In genomic region chr21:29343517-29343916, GRCh38 we compare ENCODE assay signal across 13 cellular contexts. TPM values are rescaled to one million over a fixed set of nuclear protein-coding genes. Genes with fewer than 3 reads are reported as not detected.
A peak's percentile ranks its signal among the peaks of the same experiment; 100 is the strongest.
DNase-seq lines count a peak whose midpoint lies in the region; ATAC-seq and TF ChIP-seq lines count a peak whose summit lies in the region.
"Had no signal": no experiment of that assay in that cellular context is flagged by ENCODE, and none has a peak within 500 bp of the region (broad histone marks: within the 10 kb centered on the region; RNA-seq: fewer than 3 reads in every experiment).

No MANE protein-coding gene starts in this region.

- DNase-seq in GM03348 (ENCODE audit: low spot score): peak; percentile 60
- DNase-seq in foreskin keratinocyte: peak in 1 of 2 donors; percentile 32
- no peak for DNase-seq in NCI-H2196 treated with DMSO at 0.1 percent for 48 hours (lab: John Stamatoyannopoulos, UW; ENCODE audit: unreplicated experiment)
- no peak for DNase-seq in NCI-H1694 treated with DMSO at 0.1 percent for 48 hours (lab: John Stamatoyannopoulos, UW)
- DNase-seq: activated CD4-positive, alpha-beta T cell treated with anti-CD3 and anti-CD28 coated beads for 36 hours; activated naive CD4-positive, alpha-beta T cell; NCI-H748 treated with DMSO at 0.1 percent for 48 hours; thyroid gland had no signal

- H3K27ac Mint-ChIP-seq in activated T-helper 17 cell treated with anti-CD3 and anti-CD28 coated beads, Interleukin-2, amount 50 U/mL, for 72 hours: peak overlapping the region; percentile 95

- peak overlapping the region; percentile 80 for H3K4me3 Mint-ChIP-seq in activated T-helper 17 cell treated with anti-CD3 and anti-CD28 coated beads, Interleukin-2, amount 50 U/mL, for 72 hours
- H3K4me3 Mint-ChIP-seq: activated CD4-positive, alpha-beta T cell treated with anti-CD3 and anti-CD28 coated beads for 36 hours had no signal

- H3K27ac ChIP-seq in foreskin keratinocyte: peak overlapping the region; percentile 86
- H3K27ac ChIP-seq: parathyroid adenoma had no signal

- H3K4me3 ChIP-seq in skeletal muscle satellite cell (ENCODE audit: low read length): peak overlapping the region; percentile 36
- H3K4me3 ChIP-seq: thyroid gland had no signal

- peaks cover 31% of the 10 kb centered on the region for H3K4me1 Mint-ChIP-seq in activated T-helper 17 cell treated with anti-CD3 and anti-CD28 coated beads, Interleukin-2, amount 50 U/mL, for 72 hours

- no peak for ATAC-seq in activated T-helper 17 cell treated with anti-CD3 and anti-CD28 coated beads, Interleukin-2, amount 50 U/mL, for 72 hours (replicated peaks)
- ATAC-seq in foreskin keratinocyte: no peak
- no peak for ATAC-seq in HG03378 (IDR thresholded peaks at IDR 0.05; ENCODE audit: unreplicated experiment)
- no peak for ATAC-seq in GM19328 (IDR thresholded peaks at IDR 0.05; ENCODE audit: unreplicated experiment)
- ATAC-seq: activated CD4-positive, alpha-beta T cell treated with anti-CD3 and anti-CD28 coated beads for 36 hours had no signal

- TF ChIP-seq CTCF in foreskin keratinocyte (conservative IDR thresholded peaks at IDR 0.05): no peak

- H3K9me3 Mint-ChIP-seq in activated T-helper 17 cell treated with anti-CD3 and anti-CD28 coated beads, Interleukin-2, amount 50 U/mL, for 72 hours: no peaks in the 10 kb centered on the region

- H3K9ac ChIP-seq in skeletal muscle satellite cell (ENCODE audit: low read depth, low read length): peak overlapping the region; percentile 85
- H3K9ac ChIP-seq: parathyroid adenoma had no signal

- peaks cover 32% of the 10 kb centered on the region for H3K36me3 ChIP-seq in skeletal muscle satellite cell (ENCODE audit: insufficient read depth, low read length)
- H3K36me3 ChIP-seq: thyroid gland had no signal

- H3K4me2 ChIP-seq in skeletal muscle satellite cell (ENCODE audit: low read length): peak overlapping the region; percentile 69

- H3K4me1 ChIP-seq in foreskin keratinocyte (peaks cover 43% of the 10 kb centered on the region), skeletal muscle satellite cell (ENCODE audit: control insufficient read depth, insufficient read depth, low read length) (peaks cover 80% of the 10 kb centered on the region)
- H3K4me1 ChIP-seq: parathyroid adenoma had no signal

- H3K27me3 ChIP-seq in foreskin keratinocyte: no peaks in the 10 kb centered on the region
- H3K27me3 ChIP-seq in skeletal muscle satellite cell (ENCODE audit: control insufficient read depth, insufficient read depth, low read length): no peaks in the 10 kb centered on the region
- H3K27me3 ChIP-seq: thyroid gland had no signal

- H3K36me3 Mint-ChIP-seq in activated T-helper 17 cell treated with anti-CD3 and anti-CD28 coated beads, Interleukin-2, amount 50 U/mL, for 72 hours (ENCODE audit: low read depth): peaks cover 68% of the 10 kb centered on the region

- no peaks in the 10 kb centered on the region for H3K9me3 ChIP-seq in skeletal muscle satellite cell (replicated peaks; ENCODE audit: low read length)
- H3K9me3 ChIP-seq: thyroid gland had no signal

- H3K27me3 Mint-ChIP-seq in activated T-helper 17 cell treated with anti-CD3 and anti-CD28 coated beads, Interleukin-2, amount 50 U/mL, for 72 hours: no peaks in the 10 kb centered on the region
- H3K27me3 Mint-ChIP-seq: activated CD4-positive, alpha-beta T cell treated with anti-CD3 and anti-CD28 coated beads for 36 hours had no signal

RNA-seq across cellular contexts. Expression of gene BACH1, which starts 44.8 kb away (rescaled TPM):
- 10 to 100 TPM; 26.9 to 86.0 TPM for total RNA-seq in activated T-helper 17 cell treated with anti-CD3 and anti-CD28 coated beads, Interleukin-2, amount 50 U/mL, for 72 hours
- total RNA-seq in foreskin keratinocyte: 45.6 and 46.9 TPM in 2 replicates
- 6.1 and 7.4 TPM in 2 replicates for polyA plus RNA-seq in foreskin keratinocyte
- total RNA-seq in skeletal muscle satellite cell (2012; rRNA removed): 40.6 and 46.4 TPM in 2 replicates
